In genomic region chr6:31614674-31615578, GRCh38 we compare ENCODE assay signal across 9 cellular contexts. TPM values are rescaled to one million over a fixed set of nuclear protein-coding genes. Genes with fewer than 3 reads are reported as not detected.
DNase-seq lines count a peak whose midpoint lies in the region; ATAC-seq and TF ChIP-seq lines count a peak whose summit lies in the region.
"Had no signal": no experiment of that assay in that cellular context is flagged by ENCODE, and none has a peak within 500 bp of the region (broad histone marks: within the 10 kb centered on the region; RNA-seq: fewer than 3 reads in every experiment).

TSS of gene AIF1 (plus strand) at chr6:31615234. CDS start at chr6:31615330, 96 bp downstream.

- no peaks in the 10 kb centered on the region for H3K27me3 ChIP-seq in rectal smooth muscle tissue (ENCODE audit: control insufficient read depth, insufficient read depth, low read length)

- ATAC-seq in T-cell (replicated peaks in 1 of 4) (no peak), left ventricle myocardium superior (peak; percentile 26)

- TF ChIP-seq CTCF in GM12875 (IDR thresholded peaks at IDR 0.05; ENCODE audit: borderline replicate concordance, insufficient read depth, low read depth, low read length) = no peak
- no peak for TF ChIP-seq CTCF in Calu3 (IDR thresholded peaks at IDR 0.05; ENCODE audit: unreplicated experiment)
- TF ChIP-seq CTCF in foreskin fibroblast (IDR thresholded peaks at IDR 0.05; ENCODE audit: low read depth, low read length) = no peak

- H3K27ac Mint-ChIP-seq in T-cell (peak within 1 kb of the TSS; percentile 89 to 91), Calu3 (ENCODE audit: unreplicated experiment) (no peak within 1 kb of the TSS)

- no peaks in the 10 kb centered on the region for H3K36me3 Mint-ChIP-seq in T-cell
- H3K36me3 Mint-ChIP-seq in Calu3 (ENCODE audit: insufficient read depth, unreplicated experiment) = peaks cover 2% of the 10 kb centered on the region

- H3K4me1 Mint-ChIP-seq in T-cell (peaks cover 26 to 41% (median 31%) of the 10 kb centered on the region in 3 donors), Calu3 (ENCODE audit: low read depth, unreplicated experiment) (no peaks in the 10 kb centered on the region)

- no peaks in the 10 kb centered on the region for H3K36me3 ChIP-seq in rectal smooth muscle tissue (ENCODE audit: control insufficient read depth, insufficient read depth, low read length)

- intact Hi-C loops in left ventricle myocardium superior (cut with micrococcal nuclease) = no loop called here
- intact Hi-C loops in Calu3 (cut with micrococcal nuclease; ENCODE audit: unreplicated experiment) = no loop called here

- H3K27me3 Mint-ChIP-seq in T-cell = no peaks in the 10 kb centered on the region
- H3K27me3 Mint-ChIP-seq in Calu3 (ENCODE audit: unreplicated experiment) = peaks cover 51% of the 10 kb centered on the region

- no peak within 1 kb of the TSS for H3K9ac ChIP-seq in rectal smooth muscle tissue (ENCODE audit: low read length)

- POLR2A ChIA-PET in T-cell (lab: Charles Lee) = interaction anchor here (0.5 to 0.6 kb wide), 3 partner anchors 32 to 146 kb away, joined by 3 to 6 read pairs (median 6); no protein-coding TSS in a partner anchor

- peak within 1 kb of the TSS; percentile 34 for H3K4me3 ChIP-seq in GM12875 (ENCODE audit: low read depth, low read length)
- peak within 1 kb of the TSS; percentile 27 for H3K4me3 ChIP-seq in rectal smooth muscle tissue (ENCODE audit: low read length)
- H3K4me3 ChIP-seq in foreskin fibroblast (ENCODE audit: low read depth in 1 of 2, low read length in 2 of 2) = no peak within 1 kb of the TSS

- no peaks in the 10 kb centered on the region for H3K9me3 Mint-ChIP-seq in T-cell
- H3K9me3 Mint-ChIP-seq in Calu3 (ENCODE audit: low read depth, unreplicated experiment) = no peaks in the 10 kb centered on the region

- DNase-seq in T-cell (no peak), left ventricle myocardium superior (no peak), Calu3 (no peak), foreskin fibroblast (no peak), DMS153 treated with DMSO at 0.1 percent for 48 hours (lab: John Stamatoyannopoulos, UW; ENCODE audit: unreplicated experiment) (no peak), COR-L47 (lab: John Stamatoyannopoulos, UW) (no peak)

- CTCF ChIA-PET in T-cell (lab: Charles Lee) (interaction anchor here in 1 of 2 donors (0.5 to 1.1 kb wide), 3 partner anchors 17 to 199 kb away, joined by 3 to 4 read pairs (median 4); no protein-coding TSS in a partner anchor), Calu3 (lab: Charles Lee) (interaction anchor here (1.1 kb wide), 1 partner anchor 16 kb away, joined by 4 read pairs; no protein-coding TSS in a partner anchor)

- H3K4me1 ChIP-seq in rectal smooth muscle tissue (ENCODE audit: control insufficient read depth, insufficient read depth, low read length) = no peaks in the 10 kb centered on the region

- no peak within 1 kb of the TSS for H3K27ac ChIP-seq in rectal smooth muscle tissue (ENCODE audit: low read depth, low read length)
- H3K27ac ChIP-seq: epithelial cell of prostate had no signal

- H3K4me3 Mint-ChIP-seq in T-cell = peak within 1 kb of the TSS; percentile 58 to 79 (median 59)
- no peak within 1 kb of the TSS for H3K4me3 Mint-ChIP-seq in Calu3 (ENCODE audit: low read depth, unreplicated experiment)

- no TSS peak for BruUV-seq in Calu3 (replicated peaks; lab: Mats Ljungman, UMichigan)

RNA-seq across cellular contexts. Expression of gene AIF1, which starts in this region (rescaled TPM):
- total RNA-seq in T-cell (10 to 100 TPM in 4 of 5 donors, 1 to 10 TPM in 1; 7.6 to 54.3 (median 18.1) TPM), left ventricle myocardium superior (15.5 TPM), Calu3 (2022) (not detected in 2 replicates)

Comparison
In these comparisons a context has a peak if more than half of its experiments do, and no peak if none do; other contexts are left out.
1. H3K4me3 ChIP-seq: peak in GM12875 (single experiment) and rectal smooth muscle tissue (single experiment); none in foreskin fibroblast (0 of 2).